8 cellular contexts compared by ENCODE assay signal in genomic region chr9:67726213-67726988, GRCh38.
A peak's percentile ranks its signal among the peaks of the same experiment; 100 is the strongest.
DNase-seq lines count a peak whose midpoint lies in the region; ATAC-seq and TF ChIP-seq lines count a peak whose summit lies in the region.
"Not testable (repeated sequence)": the region's sequence is repeated elsewhere in the genome, so short reads cannot be mapped to it uniquely, and the experiment has no call there.

No MANE protein-coding gene starts in this region.

- POLR2A ChIA-PET in activated CD4-positive, alpha-beta T cell treated with anti-CD3 and anti-CD28 coated beads for 36 hours (lab: Charles Lee) = not testable (repeated sequence)

- not testable (repeated sequence) for H3K9me3 Mint-ChIP-seq in activated CD4-positive, alpha-beta T cell treated with anti-CD3 and anti-CD28 coated beads for 36 hours (ENCODE audit: low read depth); activated naive CD8-positive, alpha-beta T cell treated with anti-CD3 and anti-CD28 coated beads, Interleukin-2, amount 50 U/mL, for 24 hours; nephron progenitor cell

- not testable (repeated sequence) for H3K36me3 Mint-ChIP-seq in activated CD4-positive, alpha-beta T cell treated with anti-CD3 and anti-CD28 coated beads for 36 hours (ENCODE audit: low read depth); activated naive CD8-positive, alpha-beta T cell treated with anti-CD3 and anti-CD28 coated beads, Interleukin-2, amount 50 U/mL, for 24 hours (ENCODE audit: low read depth); nephron progenitor cell (ENCODE audit: low read depth)

- not testable (repeated sequence) for H3K9me3 ChIP-seq in thyroid gland

- not testable (repeated sequence) for H3K27ac Mint-ChIP-seq in activated CD4-positive, alpha-beta T cell treated with anti-CD3 and anti-CD28 coated beads for 36 hours; activated naive CD8-positive, alpha-beta T cell treated with anti-CD3 and anti-CD28 coated beads, Interleukin-2, amount 50 U/mL, for 24 hours; nephron progenitor cell

- TF ChIP-seq POLR2A in thyroid gland (IDR thresholded peaks at IDR 0.05) = not testable (repeated sequence)

- not testable (repeated sequence) for H3K27ac ChIP-seq in thyroid gland

- DNase-seq in activated CD4-positive, alpha-beta T cell treated with anti-CD3 and anti-CD28 coated beads for 36 hours = peak; percentile 45
- peak; percentile 2 for DNase-seq in activated naive CD8-positive, alpha-beta T cell treated with anti-CD3 and anti-CD28 coated beads, Interleukin-2, amount 50 U/mL, for 24 hours
- peak in 29 of 42 donors; percentile 0 to 42 (median 9) for DNase-seq in head of caudate nucleus
- not testable (repeated sequence) for DNase-seq in nephron progenitor cell
- peak; percentile 1 for DNase-seq in thyroid gland

- ATAC-seq in GM18861 (IDR thresholded peaks at IDR 0.05; ENCODE audit: unreplicated experiment) (peak; percentile 53), GM21737 (IDR thresholded peaks at IDR 0.05; ENCODE audit: unreplicated experiment) (peak; percentile 84), HG03354 (IDR thresholded peaks at IDR 0.05; ENCODE audit: poor library complexity, severe bottlenecking, unreplicated experiment) (peak; percentile 69)
- peak; percentile 54 for ATAC-seq in activated CD4-positive, alpha-beta T cell treated with anti-CD3 and anti-CD28 coated beads for 36 hours
- not testable (repeated sequence) for ATAC-seq in activated naive CD8-positive, alpha-beta T cell treated with anti-CD3 and anti-CD28 coated beads, Interleukin-2, amount 50 U/mL, for 24 hours

- not testable (repeated sequence) for H3K27me3 ChIP-seq in thyroid gland

- not testable (repeated sequence) for H3K36me3 ChIP-seq in thyroid gland

- intact Hi-C loops in activated CD4-positive, alpha-beta T cell treated with anti-CD3 and anti-CD28 coated beads for 36 hours (cut with DNase I, micrococcal nuclease); head of caudate nucleus (cut with DNase I); thyroid gland (cut with DNase I): not testable (repeated sequence)

- H3K4me1 Mint-ChIP-seq in activated CD4-positive, alpha-beta T cell treated with anti-CD3 and anti-CD28 coated beads for 36 hours; activated naive CD8-positive, alpha-beta T cell treated with anti-CD3 and anti-CD28 coated beads, Interleukin-2, amount 50 U/mL, for 24 hours; nephron progenitor cell: not testable (repeated sequence)

- H3K4me1 ChIP-seq in thyroid gland = not testable (repeated sequence)

- TF ChIP-seq CTCF in nephron progenitor cell (IDR thresholded peaks at IDR 0.05); thyroid gland (IDR thresholded peaks at IDR 0.05): not testable (repeated sequence)

- CTCF ChIA-PET in activated CD4-positive, alpha-beta T cell treated with anti-CD3 and anti-CD28 coated beads for 36 hours (lab: Charles Lee) = not testable (repeated sequence)

- not testable (repeated sequence) for H3K27me3 Mint-ChIP-seq in activated CD4-positive, alpha-beta T cell treated with anti-CD3 and anti-CD28 coated beads for 36 hours; activated naive CD8-positive, alpha-beta T cell treated with anti-CD3 and anti-CD28 coated beads, Interleukin-2, amount 50 U/mL, for 24 hours; nephron progenitor cell (ENCODE audit: low read depth, poor library complexity)

- peak overlapping the region; percentile 44 for H3K4me3 Mint-ChIP-seq in activated CD4-positive, alpha-beta T cell treated with anti-CD3 and anti-CD28 coated beads for 36 hours
- not testable (repeated sequence) for H3K4me3 Mint-ChIP-seq in activated naive CD8-positive, alpha-beta T cell treated with anti-CD3 and anti-CD28 coated beads, Interleukin-2, amount 50 U/mL, for 24 hours
- H3K4me3 Mint-ChIP-seq in nephron progenitor cell = peak overlapping the region; percentile 70

- not testable (repeated sequence) for H3K4me3 ChIP-seq in thyroid gland (replicated peaks in 1 of 3)

- 7% methylated on average over 14 of the region's 58 CpGs; no CpG with 5 or more reads in 1 of the 2 donors for WGBS in thyroid gland, 2 donors
